Comparison of ENCODE assay signal across 33 cellular contexts in the genomic region with DNA sequence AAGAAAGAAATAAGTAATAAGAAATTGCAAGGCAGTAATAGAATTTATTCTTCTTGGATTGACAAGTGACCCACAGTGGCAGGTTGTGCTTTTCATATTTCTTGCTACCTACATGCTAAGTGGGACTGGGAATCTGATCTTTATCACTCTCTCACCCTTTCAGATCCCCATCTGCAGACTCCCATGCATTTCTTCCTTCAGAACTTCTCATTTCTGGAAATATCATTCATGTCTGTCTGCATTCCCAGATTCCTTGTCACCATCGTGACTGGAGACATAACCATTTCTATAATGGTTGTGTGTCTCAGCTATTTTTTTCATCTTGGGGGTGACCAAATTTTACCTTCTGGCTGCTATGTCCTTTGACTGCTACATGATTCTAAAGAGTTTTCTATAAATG. TPM values are rescaled to one million over a fixed set of nuclear protein-coding genes. Genes with fewer than 3 reads are reported as not detected.
"Had no signal": no experiment of that assay in that cellular context is flagged by ENCODE, and none has a peak within 500 bp of the region (broad histone marks: within the 10 kb centered on the region; RNA-seq: fewer than 3 reads in every experiment).

No MANE protein-coding gene starts in this region.

- H3K4me3 ChIP-seq: stomach, suprapubic skin, testis, thoracic aorta, thyroid gland, tibial nerve, transverse colon, upper lobe of left lung, upper lobe of right lung, uterus, vagina had no signal

- H3K36me3 Mint-ChIP-seq: stimulated activated effector memory CD8-positive, alpha-beta T cell treated with anti-CD3 and anti-CD28 coated beads, Interleukin-12 subunit alpha, Interleukin-12 subunit beta, amount 100 ng/mL, for 72 hours; stimulated activated memory B cell treated with anti-CD40 and anti-IgM and Interleukin-4, amounts not matched to agents 10 μg/mL and 1 μg/mL and 100 μg/mL, for 72 hours; stimulated activated naive B cell treated with anti-CD40 and anti-IgM and Interleukin-4, amounts not matched to agents 10 μg/mL and 1 μg/mL and 100 μg/mL, for 72 hours; type B pancreatic cell had no signal

- H3K36me3 ChIP-seq: stomach, suprapubic skin, thoracic aorta, thyroid gland, tibial nerve, transverse colon, upper lobe of left lung, upper lobe of right lung, uterus, vagina had no signal

- H3K27me3 Mint-ChIP-seq: stimulated activated memory B cell treated with anti-CD40 and anti-IgM and Interleukin-4, amounts not matched to agents 10 μg/mL and 1 μg/mL and 100 μg/mL, for 72 hours had no signal

- H3K27ac ChIP-seq: stomach, suprapubic skin, testis, thoracic aorta, thyroid gland, tibial nerve, transverse colon, upper lobe of left lung, upper lobe of right lung, uterus, vagina had no signal

- H3K4me1 Mint-ChIP-seq: stimulated activated effector memory CD8-positive, alpha-beta T cell treated with anti-CD3 and anti-CD28 coated beads, Interleukin-12 subunit alpha, Interleukin-12 subunit beta, amount 100 ng/mL, for 72 hours; stimulated activated memory B cell treated with anti-CD40 and anti-IgM and Interleukin-4, amounts not matched to agents 10 μg/mL and 1 μg/mL and 100 μg/mL, for 72 hours; stimulated activated naive B cell treated with anti-CD40 and anti-IgM and Interleukin-4, amounts not matched to agents 10 μg/mL and 1 μg/mL and 100 μg/mL, for 72 hours; stimulated activated naive CD8-positive, alpha-beta T cell treated with anti-CD3 and anti-CD28 coated beads, Interleukin-15, amount 100 ng/mL, for 72 hours had no signal

- H3K27ac Mint-ChIP-seq: stimulated activated effector memory CD8-positive, alpha-beta T cell treated with anti-CD3 and anti-CD28 coated beads, Interleukin-12 subunit alpha, Interleukin-12 subunit beta, amount 100 ng/mL, for 72 hours; stimulated activated memory B cell treated with anti-CD40 and anti-IgM and Interleukin-4, amounts not matched to agents 10 μg/mL and 1 μg/mL and 100 μg/mL, for 72 hours; stimulated activated naive B cell treated with anti-CD40 and anti-IgM and Interleukin-4, amounts not matched to agents 10 μg/mL and 1 μg/mL and 100 μg/mL, for 72 hours; stimulated activated naive CD8-positive, alpha-beta T cell treated with anti-CD3 and anti-CD28 coated beads, Interleukin-15, amount 100 ng/mL, for 72 hours; stimulated activated naive CD8-positive, alpha-beta T cell treated with anti-CD3 and anti-CD28 coated beads, Interleukin-15, Interleukin-2, amounts not matched to agents 100 ng/mL and 50 ng/mL, for 24 hours; type B pancreatic cell had no signal

- DNase-seq: stimulated activated CD4-positive, alpha-beta T cell treated with anti-CD3 and anti-CD28 coated beads, Interleukin-2, amount 100 ng/mL, for 24 hours; stimulated activated CD4-positive, alpha-beta T cell treated with anti-CD3 and anti-CD28 coated beads, Interleukin-2, amount 100 ng/mL, for 48 hours; stimulated activated CD4-positive, alpha-beta T cell treated with anti-CD3 and anti-CD28 coated beads, Interleukin-4, amount 100 ng/mL, for 1 hour; stimulated activated CD4-positive, alpha-beta T cell treated with anti-CD3 and anti-CD28 coated beads, Interleukin-4, amount 100 ng/mL, for 24 hours; stimulated activated CD4-positive, alpha-beta T cell treated with anti-CD3 and anti-CD28 coated beads, Interleukin-4, amount 100 ng/mL, for 4 hours; stimulated activated CD8-positive, alpha-beta memory T cell treated with anti-CD3 and anti-CD28 coated beads, Interleukin-4, amount 100 ng/mL, for 48 hours; stimulated activated naive B cell treated with anti-CD40 and anti-IgM and Interleukin-4, amounts not matched to agents 10 μg/mL and 1 μg/mL and 100 μg/mL, for 72 hours; stimulated activated naive CD4-positive, alpha-beta T cell; stimulated activated naive CD4-positive, alpha-beta T cell treated with Interleukin-2 at 50 U/mL for 16 hours; stimulated activated naive CD8-positive, alpha-beta T cell treated with anti-CD3 and anti-CD28 coated beads, Interleukin-15, amount 100 ng/mL, for 72 hours; stimulated activated naive CD8-positive, alpha-beta T cell treated with anti-CD3 and anti-CD28 coated beads, Interleukin-15, Interleukin-2, amounts not matched to agents 100 U/mL and 50 U/mL, for 24 hours; stomach; substantia nigra; testis; thyroid gland; transverse colon; upper lobe of left lung; upper lobe of right lung; uterus had no signal

- H3K9me3 Mint-ChIP-seq: stimulated activated effector memory CD8-positive, alpha-beta T cell treated with anti-CD3 and anti-CD28 coated beads, Interleukin-12 subunit alpha, Interleukin-12 subunit beta, amount 100 ng/mL, for 72 hours; stimulated activated memory B cell treated with anti-CD40 and anti-IgM and Interleukin-4, amounts not matched to agents 10 μg/mL and 1 μg/mL and 100 μg/mL, for 72 hours; stimulated activated naive B cell treated with anti-CD40 and anti-IgM and Interleukin-4, amounts not matched to agents 10 μg/mL and 1 μg/mL and 100 μg/mL, for 72 hours; stimulated activated naive CD8-positive, alpha-beta T cell treated with anti-CD3 and anti-CD28 coated beads, Interleukin-15, amount 100 ng/mL, for 72 hours; stimulated activated naive CD8-positive, alpha-beta T cell treated with anti-CD3 and anti-CD28 coated beads, Interleukin-15, Interleukin-2, amounts not matched to agents 100 ng/mL and 50 ng/mL, for 24 hours; type B pancreatic cell had no signal

- H3K4me1 ChIP-seq: stomach, suprapubic skin, testis, thyroid gland, tibial nerve, transverse colon, upper lobe of left lung, upper lobe of right lung, uterus, vagina had no signal

- H3K9me3 ChIP-seq: stomach, suprapubic skin, testis, thoracic aorta, thyroid gland, tibial nerve, transverse colon, upper lobe of left lung, upper lobe of right lung, uterus, vagina had no signal

- H3K27me3 ChIP-seq: testis, thyroid gland, tibial nerve, upper lobe of left lung, upper lobe of right lung, uterus, vagina had no signal

- H3K4me3 Mint-ChIP-seq: stimulated activated effector memory CD8-positive, alpha-beta T cell treated with anti-CD3 and anti-CD28 coated beads, Interleukin-12 subunit alpha, Interleukin-12 subunit beta, amount 100 ng/mL, for 72 hours; stimulated activated memory B cell treated with anti-CD40 and anti-IgM and Interleukin-4, amounts not matched to agents 10 μg/mL and 1 μg/mL and 100 μg/mL, for 72 hours; stimulated activated naive B cell treated with anti-CD40 and anti-IgM and Interleukin-4, amounts not matched to agents 10 μg/mL and 1 μg/mL and 100 μg/mL, for 72 hours; stimulated activated naive CD8-positive, alpha-beta T cell treated with anti-CD3 and anti-CD28 coated beads, Interleukin-15, amount 100 ng/mL, for 72 hours; stimulated activated naive CD8-positive, alpha-beta T cell treated with anti-CD3 and anti-CD28 coated beads, Interleukin-15, Interleukin-2, amounts not matched to agents 100 ng/mL and 50 ng/mL, for 24 hours; type B pancreatic cell had no signal

- FAIRE-seq: urothelium cell line had no signal

RNA-seq across cellular contexts. Expression of gene OR6C65, which starts 4.0 kb away (rescaled TPM):
- total RNA-seq: stomach, subcutaneous adipose tissue, suprapubic skin, temporal lobe, testis, thoracic aorta, thyroid gland, tibial nerve, transverse colon, upper lobe of left lung, upper lobe of right lung, ureter, urinary bladder, uterus, vagina had no signal
- polyA plus RNA-seq: stomach, urinary bladder had no signal

RNA-seq across cellular contexts. Expression of gene OR6C76, which starts 29.7 kb away (rescaled TPM):
- total RNA-seq: stomach, subcutaneous adipose tissue, suprapubic skin, temporal lobe, testis, thoracic aorta, thyroid gland, tibial nerve, transverse colon, upper lobe of left lung, upper lobe of right lung, ureter, urinary bladder, uterus, vagina had no signal
- polyA plus RNA-seq: stomach, thymus, urinary bladder had no signal

RNA-seq across cellular contexts. Expression of gene OR6C75, which starts 33.6 kb away (rescaled TPM):
- total RNA-seq: stomach, subcutaneous adipose tissue, suprapubic skin, temporal lobe, thoracic aorta, thyroid gland, tibial nerve, transverse colon, upper lobe of left lung, upper lobe of right lung, ureter, urinary bladder, uterus, vagina had no signal
- polyA plus RNA-seq: stomach, thymus, urinary bladder had no signal

RNA-seq across cellular contexts. Expression of gene OR6C2, which starts 47.5 kb away (rescaled TPM):
- total RNA-seq: stomach, subcutaneous adipose tissue, temporal lobe, thoracic aorta, thyroid gland, tibial nerve, upper lobe of right lung, uterus, vagina had no signal
- polyA plus RNA-seq: stomach, thymus, urinary bladder had no signal
